ENCODE assay signal across 8 cellular contexts in genomic region chr14:30980106-30980704, GRCh38. TPM values are rescaled to one million over a fixed set of nuclear protein-coding genes. Genes with fewer than 3 reads are reported as not detected.
DNase-seq lines count a peak whose midpoint lies in the region; ATAC-seq and TF ChIP-seq lines count a peak whose summit lies in the region.
"Not testable (repeated sequence)": the region's sequence is repeated elsewhere in the genome, so short reads cannot be mapped to it uniquely, and the experiment has no call there.

No MANE protein-coding gene starts in this region.

- H3K4me1 ChIP-seq in CD8-positive, alpha-beta T cell (ENCODE audit: insufficient read depth, low read length); MM.1S (ENCODE audit: low read length); PC-9 (replicated peaks; ENCODE audit: insufficient read depth): not testable (repeated sequence)
- peaks cover 0 to 21% (median 3%) of the 10 kb centered on the region in 4 donors for H3K4me1 ChIP-seq in right lobe of liver

- H3K36me3 ChIP-seq in CD8-positive, alpha-beta T cell (ENCODE audit: insufficient read depth, low read length); MM.1S (replicated peaks; ENCODE audit: insufficient read depth, low read length); PC-9 (ENCODE audit: low read depth); right lobe of liver: not testable (repeated sequence)

- peak in 4 of 7 experiments; percentile 11 to 34 (median 28) for DNase-seq in CD8-positive, alpha-beta T cell
- peak; percentile 30 for DNase-seq in MM.1S
- peak; percentile 15 to 48 for DNase-seq in PC-9
- peak; percentile 47 for DNase-seq in activated T-cell treated with anti-CD3 and anti-CD28 coated beads for 4 hours
- DNase-seq in epithelial cell of esophagus (ENCODE audit: low read depth): peak; percentile 81
- DNase-seq in right lobe of liver: not testable (repeated sequence)
- DNase-seq in stimulated activated CD4-positive, alpha-beta T cell treated with anti-CD3 and anti-CD28 coated beads, Interleukin-2, amount 100 ng/mL, for 24 hours: peak; percentile 17 to 49

- H3K9ac ChIP-seq in MM.1S (ENCODE audit: low read length): not testable (repeated sequence)

- TF ChIP-seq CTCF in CD8-positive, alpha-beta T cell (IDR thresholded peaks at IDR 0.05): peak; percentile 70
- TF ChIP-seq CTCF in MM.1S (IDR thresholded peaks at IDR 0.05; ENCODE audit: low read length) (peak; percentile 33), PC-9 (conservative IDR thresholded peaks at IDR 0.05) (peak; percentile 67), epithelial cell of esophagus (IDR thresholded peaks at IDR 0.05; ENCODE audit: insufficient read depth, low read depth, low read length, missing control alignments) (peak; percentile 44), right lobe of liver (IDR thresholded peaks at IDR 0.05) (peak; percentile 59 to 68 (median 60))

- not testable (repeated sequence) for H3K9me3 ChIP-seq in CD8-positive, alpha-beta T cell (ENCODE audit: low read length); MM.1S (replicated peaks; ENCODE audit: insufficient read depth, low read length); PC-9 (ENCODE audit: insufficient read depth, low read depth); right lobe of liver

- peaks cover 22% of the 10 kb centered on the region for H3K4me1 Mint-ChIP-seq in CD8-positive, alpha-beta T cell (ENCODE audit: low read depth)

- H3K9me2 ChIP-seq in MM.1S (replicated peaks; ENCODE audit: insufficient read depth, low read length); PC-9 (ENCODE audit: insufficient read depth): not testable (repeated sequence)

- not testable (repeated sequence) for H3K4me3 Mint-ChIP-seq in CD8-positive, alpha-beta T cell

- H3K27me3 Mint-ChIP-seq in CD8-positive, alpha-beta T cell (ENCODE audit: low read depth): not testable (repeated sequence)

- WGBS in right lobe of liver (ENCODE audit: insufficient coverage, low coverage, low lambda C conversion rate, missing lambda C conversion rate): 54% methylated on average over 11 of the region's 13 CpGs

- not testable (repeated sequence) for H3K9me3 Mint-ChIP-seq in CD8-positive, alpha-beta T cell

- not testable (repeated sequence) for H3K4me3 ChIP-seq in CD8-positive, alpha-beta T cell (ENCODE audit: low read depth, low read length); MM.1S (ENCODE audit: low read length); PC-9; epithelial cell of esophagus (ENCODE audit: low read length); right lobe of liver

- TF ChIP-seq POLR2A in right lobe of liver (IDR thresholded peaks at IDR 0.05): not testable (repeated sequence)

- not testable (repeated sequence) for H3K36me3 Mint-ChIP-seq in CD8-positive, alpha-beta T cell

- peak overlapping the region; percentile 37 for H3K27ac Mint-ChIP-seq in CD8-positive, alpha-beta T cell

- not testable (repeated sequence) for H2AFZ ChIP-seq in MM.1S (ENCODE audit: low read length); PC-9

- CTCF ChIA-PET in CD8-positive, alpha-beta T cell (lab: Charles Lee): interaction anchor here (0.5 to 3.2 kb wide), 32 partner anchors 9 to 468 kb away, joined by 3 to 17 read pairs (median 3); no protein-coding TSS in a partner anchor
- CTCF ChIA-PET in PC-9 (lab: Charles Lee): not testable (repeated sequence)

- not testable (repeated sequence) for H3F3A ChIP-seq in MM.1S (ENCODE audit: insufficient read depth, low read length); PC-9 (ENCODE audit: insufficient read depth, low read depth)

- H3K27ac ChIP-seq in CD8-positive, alpha-beta T cell (ENCODE audit: low read depth, low read length); MM.1S (ENCODE audit: low read length); PC-9: not testable (repeated sequence)
- H3K27ac ChIP-seq in right lobe of liver: peak overlapping the region in 1 of 3 donors; percentile 35

- H3K79me2 ChIP-seq in MM.1S (ENCODE audit: low read length) (peaks cover 23% of the 10 kb centered on the region), PC-9 (ENCODE audit: low read depth) (peaks cover 55% of the 10 kb centered on the region)

- H3K27me3 ChIP-seq in CD8-positive, alpha-beta T cell (ENCODE audit: insufficient read depth, low read length); MM.1S (replicated peaks; ENCODE audit: insufficient read depth, low read length); PC-9 (ENCODE audit: insufficient read depth, low read depth); right lobe of liver: not testable (repeated sequence)

- POLR2A ChIA-PET in CD8-positive, alpha-beta T cell (lab: Charles Lee): interaction anchor here (1.0 to 1.2 kb wide), 2 partner anchors 18 to 30 kb away, joined by 3 read pairs; no protein-coding TSS in a partner anchor
- POLR2A ChIA-PET in PC-9 (lab: Charles Lee; ENCODE audit: unreplicated experiment): not testable (repeated sequence)

- not testable (repeated sequence) for BruUV-seq in PC-9 (replicated peaks; lab: Mats Ljungman, UMichigan)

- intact Hi-C loops in CD8-positive, alpha-beta T cell (cut with DNase I, micrococcal nuclease): loop anchor here (1.0 to 2.0 kb wide), 3 partner anchors 47 to 376 kb away; partner anchors contain the start of gene STRN3 (in 1 of the 2)
- intact Hi-C loops in PC-9 (cut with micrococcal nuclease; ENCODE audit: unreplicated experiment): loop anchor here (2.0 kb wide), 1 partner anchor 103 kb away; no protein-coding TSS in a partner anchor
- intact Hi-C loops in right lobe of liver (cut with DNase I): loop anchor here (10.0 kb wide), 1 partner anchor 105 kb away; no protein-coding TSS in a partner anchor

- not testable (repeated sequence) for H3K4me2 ChIP-seq in MM.1S (ENCODE audit: low read depth, low read length); PC-9

- H4K20me1 ChIP-seq in MM.1S (ENCODE audit: insufficient read depth, low read length): not testable (repeated sequence)
- peaks cover 22% of the 10 kb centered on the region for H4K20me1 ChIP-seq in PC-9 (ENCODE audit: insufficient read depth)

- peak; percentile 90 for ATAC-seq in CD8-positive, alpha-beta T cell
- ATAC-seq in GM21529 (IDR thresholded peaks at IDR 0.05; ENCODE audit: unreplicated experiment) (peak; percentile 45), right lobe of liver (peak; percentile 87 to 94 (median 90))

RNA-seq across cellular contexts. Expression of gene AP4S1, which starts 45.2 kb away (rescaled TPM):
- 10 to 100 TPM; 11.2 to 11.4 TPM for total RNA-seq in CD8-positive, alpha-beta T cell
- total RNA-seq in PC-9 (2021): 1.9 and 2.8 TPM in 2 replicates
- total RNA-seq in right lobe of liver: 1 to 10 TPM; 2.0 to 5.3 (median 2.5) TPM

RNA-seq across cellular contexts. Expression of gene STRN3, which starts 46.0 kb away (rescaled TPM):
- 10 to 100 TPM in 1 of 2 experiments, 1 to 10 TPM in 1; 9.4 to 10.8 TPM for total RNA-seq in CD8-positive, alpha-beta T cell
- total RNA-seq in PC-9 (2021): 18.1 and 22.1 TPM in 2 replicates
- total RNA-seq in right lobe of liver: 10 to 100 TPM; 19.5 to 28.0 (median 21.5) TPM
